In the genomic region with DNA sequence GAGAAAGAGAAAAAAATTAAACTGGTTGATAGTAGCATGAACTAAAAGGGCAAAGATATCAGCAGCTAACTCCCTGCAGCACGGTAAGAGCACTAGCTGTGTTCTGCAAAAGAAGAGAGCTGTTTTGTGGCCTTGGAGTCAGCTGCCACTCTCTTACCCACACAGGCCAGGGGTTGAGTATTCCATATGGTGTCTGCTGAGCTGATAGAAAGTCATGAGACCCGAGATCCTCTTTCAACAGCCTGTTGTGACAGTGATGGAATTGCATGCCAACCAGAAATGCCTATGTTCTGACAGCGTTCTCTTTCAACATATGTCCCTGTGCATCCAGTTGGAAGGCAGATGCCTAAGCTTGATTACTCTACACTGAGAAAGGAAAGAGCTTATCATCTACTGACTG, we compare ENCODE assay signal across 11 cellular contexts. TPM values are rescaled to one million over a fixed set of nuclear protein-coding genes. Genes with fewer than 3 reads are reported as not detected.
A peak's percentile ranks its signal among the peaks of the same experiment; 100 is the strongest.
DNase-seq lines count a peak whose midpoint lies in the region; ATAC-seq and TF ChIP-seq lines count a peak whose summit lies in the region.
"Had no signal": no experiment of that assay in that cellular context is flagged by ENCODE, and none has a peak within 500 bp of the region (broad histone marks: within the 10 kb centered on the region; RNA-seq: fewer than 3 reads in every experiment).

No MANE protein-coding gene starts in this region.

- H3K27ac ChIP-seq in cardiac muscle cell (peak overlapping the region; percentile 73), tibial artery (peak overlapping the region in 1 of 2 donors; percentile 51), suprapubic skin (no peak overlapping the region)

- 69% methylated on average over 3 of the region's 3 CpGs for WGBS in suprapubic skin

- peak; percentile 47 for ATAC-seq in WTC11
- ATAC-seq in GM18517 (IDR thresholded peaks at IDR 0.05; ENCODE audit: unreplicated experiment): no peak

- no peak overlapping the region for H3K4me3 ChIP-seq in cardiac muscle cell
- no peak overlapping the region for H3K4me3 ChIP-seq in tibial artery
- no peak overlapping the region for H3K4me3 ChIP-seq in suprapubic skin

- H3K4me1 ChIP-seq in cardiac muscle cell (ENCODE audit: low read depth) (peaks cover 39% of the 10 kb centered on the region), tibial artery (peaks cover 0 to 58% (median 7%) of the 10 kb centered on the region in 4 donors), suprapubic skin (no peaks in the 10 kb centered on the region)

- H3K27ac Mint-ChIP-seq in WTC11: no peak overlapping the region

- H3K27me3 ChIP-seq in cardiac muscle cell: no peaks in the 10 kb centered on the region
- H3K27me3 ChIP-seq in tibial artery: no peaks in the 10 kb centered on the region
- no peaks in the 10 kb centered on the region for H3K27me3 ChIP-seq in suprapubic skin

- H3K9me3 Mint-ChIP-seq in WTC11: peaks cover 5% of the 10 kb centered on the region; the same call in 1 of the 2 replicates

- CTCF ChIA-PET in WTC11 (lab: Charles Lee): interaction anchor here (1.1 kb wide), 2 partner anchors 158 to 191 kb away, joined by 3 read pairs; no protein-coding TSS in a partner anchor

- no peaks in the 10 kb centered on the region for H3K27me3 Mint-ChIP-seq in WTC11 (ENCODE audit: low read depth)

- peak; percentile 8 for DNase-seq in NCI-H2107 treated with DMSO at 0.1 percent for 48 hours (lab: John Stamatoyannopoulos, UW; ENCODE audit: unreplicated experiment)
- DNase-seq in NCI-H2107 (lab: John Stamatoyannopoulos, UW): no peak
- no peak for DNase-seq in WTC11 (ENCODE audit: low spot score)
- DNase-seq in cardiac muscle cell (ENCODE audit: low read depth in 1 of 2, low spot score in 1 of 2): peak; percentile 69 to 86
- DNase-seq in smooth muscle cell of the brain vasculature (ENCODE audit: low read depth, low spot score): peak; percentile 51
- no peak for DNase-seq in tibial artery
- no peak for DNase-seq in suprapubic skin (ENCODE audit: low spot score in 2 of 2)
- DNase-seq: 8988T, aorta had no signal

- intact Hi-C loops in tibial artery (cut with DNase I; ENCODE audit: low total_unique reads): no loop called here

- no peak for TF ChIP-seq POLR2A in suprapubic skin (IDR thresholded peaks at IDR 0.05)

- peaks cover 3% of the 10 kb centered on the region for H3K36me3 ChIP-seq in cardiac muscle cell
- peaks cover 0 to 16% (median 0%) of the 10 kb centered on the region in 3 donors for H3K36me3 ChIP-seq in tibial artery
- no peaks in the 10 kb centered on the region for H3K36me3 ChIP-seq in suprapubic skin

- TF ChIP-seq CTCF in WTC11 (IDR thresholded peaks at IDR 0.05) (no peak), cardiac muscle cell (IDR thresholded peaks at IDR 0.05; ENCODE audit: low read depth, low read length) (no peak), tibial artery (IDR thresholded peaks at IDR 0.05) (no peak), suprapubic skin (IDR thresholded peaks at IDR 0.05) (no peak)

- H3K4me1 Mint-ChIP-seq in WTC11: peaks cover 21% of the 10 kb centered on the region

- POLR2A ChIA-PET in WTC11 (lab: Charles Lee): no interaction called here

- H3K36me3 Mint-ChIP-seq in WTC11: peaks cover 13% of the 10 kb centered on the region

- H3K9me3 ChIP-seq in cardiac muscle cell (ENCODE audit: low read depth) (no peaks in the 10 kb centered on the region), tibial artery (no peaks in the 10 kb centered on the region), suprapubic skin (no peaks in the 10 kb centered on the region)

- no peak overlapping the region for H3K4me3 Mint-ChIP-seq in WTC11

- no peak for TF ChIP-seq EP300 in suprapubic skin (IDR thresholded peaks at IDR 0.05)

TF ChIP-seq in WTC11, 78 proteins besides CTCF, POLR2A, EP300 and RAD21:
- TF ChIP-seq TCF7 (CRISPR knock-in tag; IDR thresholded peaks at IDR 0.05; ENCODE audit: low read depth): no peak

RNA-seq across cellular contexts. Expression of a gene that starts 39.9 kb away (rescaled TPM):
- total RNA-seq in WTC11 (2021): 13.9 to 17.3 TPM (median 13.9 TPM) in 3 replicates
- 25.3 and 30.3 TPM in 2 replicates for total RNA-seq in cardiac muscle cell
- 16.0 and 17.4 TPM in 2 replicates for polyA plus RNA-seq in cardiac muscle cell
- total RNA-seq in suprapubic skin: 10 to 100 TPM; 11.0 to 25.8 (median 19.5) TPM
- total RNA-seq: activated CD8-positive, alpha-beta memory T cell treated with anti-CD3 and anti-CD28 coated beads for 36 hours had no signal

Comparison
In these comparisons a context has a peak if more than half of its experiments do, and no peak if none do; other contexts are left out.
1. DNase-seq: peak in NCI-H2107 treated with DMSO at 0.1 percent for 48 hours (single experiment), cardiac muscle cell (2 of 2) and smooth muscle cell of the brain vasculature (single experiment); none in NCI-H2107 (single experiment), WTC11 (single experiment), tibial artery (0 of 2) and suprapubic skin (0 of 2).